Comparison of ENCODE assay signal across 9 cellular contexts in genomic region chr6:168132531-168133184, GRCh38. TPM values are rescaled to one million over a fixed set of nuclear protein-coding genes. Genes with fewer than 3 reads are reported as not detected.
DNase-seq lines count a peak whose midpoint lies in the region; ATAC-seq, FAIRE-seq and TF ChIP-seq lines count a peak whose summit lies in the region.
"Had no signal": no experiment of that assay in that cellular context is flagged by ENCODE, and none has a peak within 500 bp of the region (broad histone marks: within the 10 kb centered on the region; RNA-seq: fewer than 3 reads in every experiment).

No MANE protein-coding gene starts in this region.

- CTCF ChIA-PET in HEK293 (lab: Yijun Ruan, JAX) = interaction anchor here (0.6 to 1.1 kb wide), 6 partner anchors 67 to 693 kb away, joined by 3 read pairs; no protein-coding TSS in a partner anchor
- CTCF ChIA-PET in K562 (lab: Yijun Ruan, JAX; ENCODE audit: low intra/inter-chr PET ratio) = no interaction called here

- no peak for TF ChIP-seq EP300 in K562 (IDR thresholded peaks at IDR 0.05; ENCODE audit: low read length)

- H3K4me1 ChIP-seq in HEK293 (ENCODE audit: control insufficient read depth, insufficient read depth, low read length) = no peaks in the 10 kb centered on the region
- H3K4me1 ChIP-seq in K562 (replicated peaks in 1 of 2; ENCODE audit: control insufficient read depth in 2 of 2, insufficient read depth in 2 of 2, low read length in 2 of 2) = peaks cover 0 to 8% of the 10 kb centered on the region in 2 experiments; a peak in 1 of 5 replicates
- H3K4me1 ChIP-seq in smooth muscle cell (ENCODE audit: low read depth) = peaks cover 20% of the 10 kb centered on the region

- H3K9ac ChIP-seq in K562 (ENCODE audit: insufficient read depth in 1 of 2, low read depth in 2 of 2, low read length in 2 of 2) (no peak overlapping the region), smooth muscle cell (ENCODE audit: low read depth) (no peak overlapping the region)

- TF ChIP-seq CTCF in HEK293 (tag by site-specific recombination; IDR thresholded peaks at IDR 0.05) (peak; percentile 28; the same call in 1 of the 2 replicates), K562 (IDR thresholded peaks at IDR 0.05 in 2 of 3, conservative IDR thresholded peaks at IDR 0.05 in 1 of 3; ENCODE audit: insufficient read depth in 2 of 3, low read depth in 1 of 3, low read length in 3 of 3) (peak; percentile 38 to 52 (median 52); a peak in 4 of 6 replicates), smooth muscle cell (IDR thresholded peaks at IDR 0.05; ENCODE audit: borderline replicate concordance, insufficient read depth, poor library complexity, severe bottlenecking) (peak; percentile 31)

- POLR2A ChIA-PET in HEK293 (lab: Yijun Ruan, JAX) (no interaction called here), K562 (lab: Yijun Ruan, JAX) (interaction anchor here (0.7 kb wide), 1 partner anchor 229 kb away, joined by 3 read pairs; no protein-coding TSS in a partner anchor)

- BruUV-seq in K562 (replicated peaks; lab: Mats Ljungman, UMichigan) = no TSS peak

- no peak for TF ChIP-seq POLR2A in K562 (conservative IDR thresholded peaks at IDR 0.05)

- H3K4me3 ChIP-seq in HEK293 (ENCODE audit: low read depth, low read length) (no peak overlapping the region), K562 (no peak overlapping the region), smooth muscle cell (no peak overlapping the region)

- peaks cover 26% of the 10 kb centered on the region for H4K20me1 ChIP-seq in K562 (replicated peaks; ENCODE audit: control insufficient read depth, insufficient read depth, low read length)
- H4K20me1 ChIP-seq in smooth muscle cell (ENCODE audit: low read depth) = no peaks in the 10 kb centered on the region

- H3K27me3 ChIP-seq in K562 (ENCODE audit: control insufficient read depth in 2 of 2, insufficient read depth in 2 of 2, low read length in 2 of 2) (peaks cover 64 to 82% of the 10 kb centered on the region in 2 experiments), smooth muscle cell (ENCODE audit: low read depth) (no peaks in the 10 kb centered on the region)

- H3K4me2 ChIP-seq in K562 (ENCODE audit: insufficient read depth, low read length) (no peak overlapping the region), smooth muscle cell (peak overlapping the region; percentile 79)

- H3K27ac ChIP-seq in HEK293 (ENCODE audit: extremely low read depth, low read depth, low read length) = no peak overlapping the region
- no peak overlapping the region for H3K27ac ChIP-seq in K562 (ENCODE audit: extremely low read depth, low read depth, low read length)
- peak overlapping the region; percentile 76 for H3K27ac ChIP-seq in smooth muscle cell (ENCODE audit: low read depth)

- intact Hi-C loops in K562 (cut with micrococcal nuclease) = no loop called here

- DNase-seq in K562 (ENCODE audit: extremely low read depth in 1 of 4, low spot score in 3 of 4) (peak; percentile 32 to 48 (median 40)), iris pigment epithelial cell (ENCODE audit: low read depth) (peak; percentile 83), smooth muscle cell (lab: John Stamatoyannopoulos, UW; ENCODE audit: unreplicated experiment) (peak; percentile 22), NCI-H774 (lab: John Stamatoyannopoulos, UW) (no peak)

- peak; percentile 58 to 64 for TF ChIP-seq RAD21 in K562 (CRISPR knock-in tag; conservative IDR thresholded peaks at IDR 0.05 in 1 of 2, IDR thresholded peaks at IDR 0.05 in 1 of 2)

- H3K79me2 ChIP-seq in K562 (ENCODE audit: control insufficient read depth, insufficient read depth, low read length) (no peaks in the 10 kb centered on the region), smooth muscle cell (ENCODE audit: low read depth) (no peaks in the 10 kb centered on the region)

- peaks cover 3% of the 10 kb centered on the region for H3K9me1 ChIP-seq in K562 (ENCODE audit: control insufficient read depth, insufficient read depth, low read length)

- ATAC-seq in K562 (peak; percentile 65), GM19397 (IDR thresholded peaks at IDR 0.05; ENCODE audit: unreplicated experiment) (no peak), HG03460 (IDR thresholded peaks at IDR 0.05; ENCODE audit: unreplicated experiment) (no peak), HG03565 (IDR thresholded peaks at IDR 0.05; ENCODE audit: unreplicated experiment) (no peak)

- H3K36me3 ChIP-seq in HEK293 (ENCODE audit: control insufficient read depth in 2 of 2, insufficient read depth in 1 of 2, low read length in 2 of 2) (no peaks in the 10 kb centered on the region), K562 (ENCODE audit: control insufficient read depth, insufficient read depth, low read length) (no peaks in the 10 kb centered on the region), smooth muscle cell (ENCODE audit: low read depth) (no peaks in the 10 kb centered on the region)

- H2AFZ ChIP-seq in K562 (ENCODE audit: low read depth, low read length) (no peak overlapping the region), smooth muscle cell (ENCODE audit: low read depth) (peak overlapping the region; percentile 14)

- WGBS in K562 (ENCODE audit: insufficient coverage, low coverage, missing lambda C conversion rate) = 5% methylated on average over 34 of the region's 34 CpGs
- WGBS in smooth muscle cell (ENCODE audit: low lambda C conversion rate) = 21% methylated on average over 34 of the region's 34 CpGs

- H3F3A ChIP-seq in smooth muscle cell (ENCODE audit: low read depth) = peaks cover 13% of the 10 kb centered on the region

- H3K9me3 ChIP-seq in HEK293 (ENCODE audit: control insufficient read depth, insufficient read depth, low read depth, low read length) (no peaks in the 10 kb centered on the region), K562 (replicated peaks; ENCODE audit: control insufficient read depth, insufficient read depth, low read depth, low read length) (no peaks in the 10 kb centered on the region), smooth muscle cell (replicated peaks; ENCODE audit: low read depth) (no peaks in the 10 kb centered on the region)

- FAIRE-seq in K562 (lab: Jason Lieb, UNC) = peak; percentile 29

- in situ Hi-C loops in K562 (cut with MboI) = no loop called here

TF ChIP-seq in HEK293, 187 proteins besides CTCF, POLR2A, EP300 and RAD21 (continues in another document):
- TF ChIP-seq ZNF513 (tag by site-specific recombination; IDR thresholded peaks at IDR 0.05) (no peak), YY2 (tag by site-specific recombination; IDR thresholded peaks at IDR 0.05) (no peak)

TF ChIP-seq in K562, 482 proteins besides CTCF, POLR2A, EP300 and RAD21 (continues in another document):
- TF ChIP-seq, protein P1, sequence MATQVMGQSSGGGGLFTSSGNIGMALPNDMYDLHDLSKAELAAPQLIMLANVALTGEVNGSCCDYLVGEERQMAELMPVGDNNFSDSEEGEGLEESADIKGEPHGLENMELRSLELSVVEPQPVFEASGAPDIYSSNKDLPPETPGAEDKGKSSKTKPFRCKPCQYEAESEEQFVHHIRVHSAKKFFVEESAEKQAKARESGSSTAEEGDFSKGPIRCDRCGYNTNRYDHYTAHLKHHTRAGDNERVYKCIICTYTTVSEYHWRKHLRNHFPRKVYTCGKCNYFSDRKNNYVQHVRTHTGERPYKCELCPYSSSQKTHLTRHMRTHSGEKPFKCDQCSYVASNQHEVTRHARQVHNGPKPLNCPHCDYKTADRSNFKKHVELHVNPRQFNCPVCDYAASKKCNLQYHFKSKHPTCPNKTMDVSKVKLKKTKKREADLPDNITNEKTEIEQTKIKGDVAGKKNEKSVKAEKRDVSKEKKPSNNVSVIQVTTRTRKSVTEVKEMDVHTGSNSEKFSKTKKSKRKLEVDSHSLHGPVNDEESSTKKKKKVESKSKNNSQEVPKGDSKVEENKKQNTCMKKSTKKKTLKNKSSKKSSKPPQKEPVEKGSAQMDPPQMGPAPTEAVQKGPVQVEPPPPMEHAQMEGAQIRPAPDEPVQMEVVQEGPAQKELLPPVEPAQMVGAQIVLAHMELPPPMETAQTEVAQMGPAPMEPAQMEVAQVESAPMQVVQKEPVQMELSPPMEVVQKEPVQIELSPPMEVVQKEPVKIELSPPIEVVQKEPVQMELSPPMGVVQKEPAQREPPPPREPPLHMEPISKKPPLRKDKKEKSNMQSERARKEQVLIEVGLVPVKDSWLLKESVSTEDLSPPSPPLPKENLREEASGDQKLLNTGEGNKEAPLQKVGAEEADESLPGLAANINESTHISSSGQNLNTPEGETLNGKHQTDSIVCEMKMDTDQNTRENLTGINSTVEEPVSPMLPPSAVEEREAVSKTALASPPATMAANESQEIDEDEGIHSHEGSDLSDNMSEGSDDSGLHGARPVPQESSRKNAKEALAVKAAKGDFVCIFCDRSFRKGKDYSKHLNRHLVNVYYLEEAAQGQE (CRISPR knock-in tag; IDR thresholded peaks at IDR 0.05; ENCODE audit: low read depth) = 0 out of 2 replicates have a peak, but pooled peaks have one; percentile 32
- TF ChIP-seq NFIX (CRISPR knock-in tag; IDR thresholded peaks at IDR 0.05; ENCODE audit: low read depth) (no peak), STAG1 (CRISPR knock-in tag; IDR thresholded peaks at IDR 0.05; ENCODE audit: borderline replicate concordance) (peak; percentile 33; the same call in 1 of the 2 replicates)

RNA-seq across cellular contexts. Expression of gene FRMD1, which starts 53.6 kb away (rescaled TPM):
- not detected in 2 replicates for total RNA-seq in K562 (2011; cell fraction: chromatin; rRNA removed; ENCODE audit: low replicate concordance)
- not detected in 2 replicates for total RNA-seq in K562 (2011; cell fraction: nucleolus; rRNA removed)
- not detected in 2 replicates for total RNA-seq in K562 (2011; cell fraction: nucleoplasm; rRNA removed)
- total RNA-seq in K562 (2014; rRNA removed) (0.16 TPM in 1 of 2 replicates, not detected in the other), K562 (2014; rRNA removed; fragmentation: Illumina TruSeq; extraction: Trizol) (not detected in 2 replicates), K562 (2015; rRNA removed; fragmentation: Illumina TruSeq; extraction: Trizol) (0.04 TPM in 1 of 2 replicates, not detected in the other), K562 (2021) (not detected in 2 replicates), smooth muscle cell (not detected in 2 replicates)
- polyA plus RNA-seq in K562 (2011; rRNA removed) (0.01 TPM in 1 of 2 replicates, not detected in the other), K562 (2014; fragmentation: Illumina TruSeq; extraction: Trizol) (not detected in 2 replicates), K562 (2014; fragmentation: Nextera tagmentation; extraction: Ambion mirVana) (under 1 TPM in 1 of 2 experiments, not detected in 1; 0.01 TPM), K562 (2014; rRNA removed) (not detected in 2 replicates), smooth muscle cell (not detected in 2 replicates)
- polyA plus RNA-seq in K562 (2011; cell fraction: cytosol; rRNA removed) = 0.01 TPM in 2 replicates
- 0.04 TPM in 1 of 2 replicates, not detected in the other for polyA plus RNA-seq in K562 (2011; cell fraction: nucleus; rRNA removed)
- 0.04 and 0.18 TPM in 2 replicates for polyA plus RNA-seq in K562 (2012)
- polyA minus RNA-seq in K562 (2011; rRNA and poly(A)+ RNA removed) = not detected in 2 replicates
- polyA minus RNA-seq in K562 (2011; cell fraction: cytosol; rRNA and poly(A)+ RNA removed) = not detected in 2 replicates
- polyA minus RNA-seq in K562 (2011; cell fraction: nucleus; rRNA and poly(A)+ RNA removed) = not detected in 2 replicates
- total RNA-seq: HT1080 had no signal
